In genomic region chr6:144661101-144661806, GRCh38 we compare ENCODE assay signal across 1 cellular context.
TF ChIP-seq lines count a peak whose summit lies in the region.

No MANE protein-coding gene starts in this region.

TF ChIP-seq in HepG2, 621 proteins besides CTCF, POLR2A, EP300 and RAD21 (continued from another document and continues in another):
- no peak for TF ChIP-seq TFDP1 (CRISPR knock-in tag; IDR thresholded peaks at IDR 0.05; ENCODE audit: borderline replicate concordance)
- no peak for TF ChIP-seq ZNF770 (CRISPR knock-in tag; IDR thresholded peaks at IDR 0.05)
- peak; percentile 62; the same call in 1 of the 2 replicates for TF ChIP-seq SALL1 (CRISPR knock-in tag; IDR thresholded peaks at IDR 0.05)
- no peak; the same call in 1 of the 2 replicates for TF ChIP-seq HNF1A (IDR thresholded peaks at IDR 0.05; ENCODE audit: low read depth)
- TF ChIP-seq HNF1A (CRISPR knock-in tag; IDR thresholded peaks at IDR 0.05; ENCODE audit: borderline replicate concordance): peak; percentile 65; the same call in 1 of the 2 replicates
- no peak for TF ChIP-seq ESRRA (CRISPR knock-in tag; IDR thresholded peaks at IDR 0.05; ENCODE audit: low read depth)
- no peak for TF ChIP-seq SRF (IDR thresholded peaks at IDR 0.05; ENCODE audit: low read depth, low read length)
- TF ChIP-seq ZNF605 (CRISPR knock-in tag; IDR thresholded peaks at IDR 0.05): no peak
- no peak for TF ChIP-seq SOX6 (IDR thresholded peaks at IDR 0.05)
- peak; percentile 70; the same call in 1 of the 2 replicates for TF ChIP-seq SOX6 (CRISPR knock-in tag; IDR thresholded peaks at IDR 0.05)
- TF ChIP-seq SETDB1 (CRISPR knock-in tag; IDR thresholded peaks at IDR 0.05; ENCODE audit: borderline replicate concordance): no peak
- 0 out of 2 replicates have a peak, but pooled peaks have one; percentile 26 for TF ChIP-seq GFI1 (CRISPR knock-in tag; IDR thresholded peaks at IDR 0.05; ENCODE audit: borderline replicate concordance)
- TF ChIP-seq RELA (CRISPR knock-in tag; IDR thresholded peaks at IDR 0.05): no peak
- TF ChIP-seq MIER2 (CRISPR knock-in tag; IDR thresholded peaks at IDR 0.05): 0 out of 2 replicates have a peak, but pooled peaks have one; percentile 14
- TF ChIP-seq FOXC1 (CRISPR knock-in tag; IDR thresholded peaks at IDR 0.05; ENCODE audit: borderline replicate concordance): no peak
- TF ChIP-seq ZNF75D (CRISPR knock-in tag; IDR thresholded peaks at IDR 0.05; ENCODE audit: borderline replicate concordance): no peak
- peak; percentile 73 for TF ChIP-seq ZMYM4 (CRISPR knock-in tag; IDR thresholded peaks at IDR 0.05)
- TF ChIP-seq ZNF792 (CRISPR knock-in tag; IDR thresholded peaks at IDR 0.05): 0 out of 2 replicates have a peak, but pooled peaks have one; percentile 27
- TF ChIP-seq STAT5B (CRISPR knock-in tag; IDR thresholded peaks at IDR 0.05): no peak
- TF ChIP-seq JARID2 (CRISPR knock-in tag; IDR thresholded peaks at IDR 0.05; ENCODE audit: insufficient replicate concordance): no peak
- no peak for TF ChIP-seq SAFB2 (CRISPR knock-in tag; IDR thresholded peaks at IDR 0.05; ENCODE audit: borderline replicate concordance, low read depth)
- TF ChIP-seq CREBL2 (CRISPR knock-in tag; IDR thresholded peaks at IDR 0.05; ENCODE audit: borderline replicate concordance): no peak
- no peak for TF ChIP-seq ZFP41 (CRISPR knock-in tag; IDR thresholded peaks at IDR 0.05; ENCODE audit: borderline replicate concordance)
- TF ChIP-seq ZBED4 (CRISPR knock-in tag; IDR thresholded peaks at IDR 0.05; ENCODE audit: borderline replicate concordance): no peak
- no peak for TF ChIP-seq ELF4 (CRISPR knock-in tag; IDR thresholded peaks at IDR 0.05; ENCODE audit: borderline replicate concordance)
- no peak for TF ChIP-seq MAFK (conservative IDR thresholded peaks at IDR 0.05 in 1 of 2, IDR thresholded peaks at IDR 0.05 in 1 of 2; ENCODE audit: low read length in 2 of 2)
- peak; percentile 85 for TF ChIP-seq GATAD2A (CRISPR knock-in tag; IDR thresholded peaks at IDR 0.05)
- TF ChIP-seq ZBTB37 (CRISPR knock-in tag; IDR thresholded peaks at IDR 0.05): no peak
- TF ChIP-seq ZNF746 (CRISPR knock-in tag; IDR thresholded peaks at IDR 0.05): no peak
- no peak for TF ChIP-seq KDM5A (IDR thresholded peaks at IDR 0.05; ENCODE audit: borderline replicate concordance, low read length)
- TF ChIP-seq HMG20B (CRISPR knock-in tag; conservative IDR thresholded peaks at IDR 0.05): peak; percentile 54; the same call in 1 of the 2 replicates
- TF ChIP-seq KMT2B (CRISPR knock-in tag; IDR thresholded peaks at IDR 0.05): peak; percentile 33; the same call in 1 of the 2 replicates
- peak; percentile 45; the same call in 1 of the 2 replicates for TF ChIP-seq SAP130 (CRISPR knock-in tag; IDR thresholded peaks at IDR 0.05; ENCODE audit: low read depth)
- no peak for TF ChIP-seq ZNF589 (CRISPR knock-in tag; conservative IDR thresholded peaks at IDR 0.05)
- no peak for TF ChIP-seq HIC2 (CRISPR knock-in tag; IDR thresholded peaks at IDR 0.05; ENCODE audit: low read depth)
- TF ChIP-seq GATAD1 (CRISPR knock-in tag; IDR thresholded peaks at IDR 0.05): no peak
- no peak for TF ChIP-seq ZSCAN12 (CRISPR knock-in tag; IDR thresholded peaks at IDR 0.05)
- no peak for TF ChIP-seq RCOR2 (CRISPR knock-in tag; IDR thresholded peaks at IDR 0.05)
- TF ChIP-seq PPARG (CRISPR knock-in tag; conservative IDR thresholded peaks at IDR 0.05): peak; percentile 29; the same call in 1 of the 2 replicates
- no peak for TF ChIP-seq ZFP1 (CRISPR knock-in tag; IDR thresholded peaks at IDR 0.05)
- peak; percentile 57; the same call in 1 of the 2 replicates for TF ChIP-seq ZNF331 (CRISPR knock-in tag; IDR thresholded peaks at IDR 0.05)
- TF ChIP-seq ARNT2 (CRISPR knock-in tag; IDR thresholded peaks at IDR 0.05; ENCODE audit: low read depth): 0 out of 2 replicates have a peak, but pooled peaks have one; percentile 55
- no peak for TF ChIP-seq AHR (CRISPR knock-in tag; IDR thresholded peaks at IDR 0.05)
- no peak for TF ChIP-seq ZNF672 (CRISPR knock-in tag; IDR thresholded peaks at IDR 0.05)
- TF ChIP-seq IRF2 (CRISPR knock-in tag; IDR thresholded peaks at IDR 0.05): peak; percentile 53; the same call in 1 of the 2 replicates
- no peak for TF ChIP-seq TBP (CRISPR knock-in tag; IDR thresholded peaks at IDR 0.05)
- TF ChIP-seq MXD1 (CRISPR knock-in tag; IDR thresholded peaks at IDR 0.05): no peak
- TF ChIP-seq FOXK2 (IDR thresholded peaks at IDR 0.05): no peak
- no peak; the same call in 1 of the 2 replicates for TF ChIP-seq STAG1 (CRISPR knock-in tag; IDR thresholded peaks at IDR 0.05)
- peak; percentile 31; the same call in 1 of the 2 replicates for TF ChIP-seq SMAD3 (CRISPR knock-in tag; IDR thresholded peaks at IDR 0.05)
- TF ChIP-seq ZNF567 (CRISPR knock-in tag; IDR thresholded peaks at IDR 0.05; ENCODE audit: borderline replicate concordance): no peak
- no peak for TF ChIP-seq FLYWCH1 (CRISPR knock-in tag; IDR thresholded peaks at IDR 0.05)
- TF ChIP-seq DNMT3B (CRISPR knock-in tag; conservative IDR thresholded peaks at IDR 0.05): 0 out of 2 replicates have a peak, but pooled peaks have one; percentile 26
- 0 out of 2 replicates have a peak, but pooled peaks have one; percentile 17 for TF ChIP-seq ZNF629 (CRISPR knock-in tag; conservative IDR thresholded peaks at IDR 0.05)
- no peak for TF ChIP-seq HCFC1 (IDR thresholded peaks at IDR 0.05; ENCODE audit: low read depth, low read length)
- no peak for TF ChIP-seq MAFF (IDR thresholded peaks at IDR 0.05; ENCODE audit: low read depth, low read length)
- no peak for TF ChIP-seq MBNL3 (CRISPR knock-in tag; conservative IDR thresholded peaks at IDR 0.05)
- TF ChIP-seq ZNF235 (CRISPR knock-in tag; IDR thresholded peaks at IDR 0.05; ENCODE audit: borderline replicate concordance): no peak
- TF ChIP-seq ZNF329 (CRISPR knock-in tag; IDR thresholded peaks at IDR 0.05; ENCODE audit: low read depth): no peak
- peak; percentile 75; the same call in 1 of the 2 replicates for TF ChIP-seq PITX1 (CRISPR knock-in tag; IDR thresholded peaks at IDR 0.05)
- no peak for TF ChIP-seq NBN (conservative IDR thresholded peaks at IDR 0.05)
